32 cellular contexts compared by ENCODE assay signal in the genomic region with DNA sequence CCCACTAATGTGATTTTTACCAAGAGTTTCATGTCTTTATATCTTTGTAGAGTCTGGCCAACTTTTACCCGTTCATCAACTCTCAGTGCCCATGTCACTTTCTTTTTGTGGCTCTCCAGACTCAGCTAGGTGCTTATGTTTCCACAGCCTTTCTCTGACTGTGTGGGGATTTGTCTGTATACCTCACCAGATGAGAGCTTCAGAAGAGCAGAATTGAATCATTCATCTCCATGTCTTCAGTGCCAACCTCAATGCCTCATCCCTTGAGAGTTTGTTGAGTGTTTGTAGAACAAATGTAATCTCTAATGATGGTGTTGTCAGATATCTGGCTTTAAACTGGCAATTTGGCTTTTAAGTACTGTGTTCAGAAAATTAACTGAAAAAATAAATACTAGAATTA.
"Had no signal": no experiment of that assay in that cellular context is flagged by ENCODE, and none has a peak within 500 bp of the region (broad histone marks: within the 10 kb centered on the region; RNA-seq: fewer than 3 reads in every experiment).

No MANE protein-coding gene starts in this region.

- H3K27me3 ChIP-seq: adrenal gland, body of pancreas, breast epithelium, SJSA1 had no signal

- H3K36me3 ChIP-seq: adrenal gland, breast epithelium, SJSA1 had no signal

- H3K9me3 ChIP-seq: adrenal gland, body of pancreas, breast epithelium, SJSA1, SK-N-SH had no signal

- ATAC-seq: activated naive CD4-positive, alpha-beta T cell treated with anti-CD3 and anti-CD28 coated beads, Interleukin-2, amount 50 U/mL, for 72 hours; activated T-cell treated with anti-CD3 and anti-CD28 coated beads, Interleukin-2, amount 50 U/mL, for 4 hours; body of pancreas; Panc1; WTC11 had no signal

- H3K9me2 ChIP-seq: SK-N-SH had no signal

- H3K27ac ChIP-seq: adrenal gland, body of pancreas, breast epithelium, SJSA1 had no signal

- H3K9ac ChIP-seq: SK-N-SH had no signal

- H3K4me2 ChIP-seq: SK-N-SH had no signal

- H3K4me3 ChIP-seq: adrenal gland, body of pancreas, breast epithelium, SJSA1 had no signal

- DNase-seq: activated CD4-positive, alpha-beta memory T cell treated with anti-CD3 and anti-CD28 coated beads for 36 hours; activated CD4-positive, alpha-beta T cell treated with anti-CD3 and anti-CD28 coated beads for 4 hours; activated CD4-positive, alpha-beta T cell treated with anti-CD3 and anti-CD28 coated beads, Interleukin-2, amount 50 U/mL, for 1 hour; activated CD4-positive, CD25-positive, alpha-beta regulatory T cell treated with anti-CD3 and anti-CD28 coated beads, Interleukin-2, amount 50 U/mL, for 72 hours; activated CD8-positive, alpha-beta memory T cell treated with anti-CD3 and anti-CD28 coated beads, Interleukin-2, amount 50 U/mL, for 4 hours; activated gamma-delta T cell treated with Interleukin-2 at 50 U/mL for 16 hours; activated naive CD4-positive, alpha-beta T cell treated with anti-CD3 and anti-CD28 coated beads for 36 hours; activated T-cell treated with anti-CD3 and anti-CD28 coated beads for 4 hours; activated T-cell treated with anti-CD3 and anti-CD28 coated beads, Interleukin-2, amount 50 U/mL, for 4 hours; adrenal gland; body of pancreas; cerebellar nuclear complex; Karpas-422; MM.1S; MV-4-11; NCI-H1092; NCI-H1436 treated with DMSO at 0.1 percent for 48 hours; NCI-H1694 treated with DMSO at 0.1 percent for 48 hours; NCI-H2029; NCI-H2171 treated with DMSO at 0.1 percent for 48 hours; NCI-H2227 treated with DMSO at 0.1 percent for 48 hours; NCI-H446; NCI-H510A treated with DMSO at 0.1 percent for 48 hours; NCI-H526 treated with DMSO at 0.1 percent for 48 hours; NCI-H774; SHP77; SK-N-SH had no signal

- H3K4me1 ChIP-seq: adrenal gland, body of pancreas, breast epithelium had no signal
